Comparison of ENCODE assay signal across 8 cellular contexts in genomic region chr11:3057069-3057963, GRCh38. TPM values are rescaled to one million over a fixed set of nuclear protein-coding genes. Genes with fewer than 3 reads are reported as not detected.
DNase-seq lines count a peak whose midpoint lies in the region; ATAC-seq and TF ChIP-seq lines count a peak whose summit lies in the region.

CARS1 (minus strand) TSS chr11:3057423; CDS start chr11:3057367, 56 bp downstream.

- H3K4me1 Mint-ChIP-seq in activated CD4-positive, alpha-beta T cell treated with anti-CD3 and anti-CD28 coated beads for 36 hours = peaks cover 29% of the 10 kb centered on the region

- no peaks in the 10 kb centered on the region for H3K27me3 ChIP-seq in layer of hippocampus (ENCODE audit: control insufficient read depth, insufficient read depth, low read length)

- H3K36me3 Mint-ChIP-seq in activated CD4-positive, alpha-beta T cell treated with anti-CD3 and anti-CD28 coated beads for 36 hours (ENCODE audit: low read depth) = peaks cover 17% of the 10 kb centered on the region

- CTCF ChIA-PET in activated CD4-positive, alpha-beta T cell treated with anti-CD3 and anti-CD28 coated beads for 36 hours (lab: Charles Lee) = interaction anchor here (0.8 to 1.1 kb wide), 3 partner anchors 33 to 43 kb away, joined by 4 to 5 read pairs (median 4); no protein-coding TSS in a partner anchor

- H3K27ac ChIP-seq in cingulate gyrus (ENCODE audit: low read depth, low read length) (peak within 1 kb of the TSS; percentile 70), layer of hippocampus (ENCODE audit: low read depth, low read length) (peak within 1 kb of the TSS; percentile 73)

- peak within 1 kb of the TSS; percentile 87 for H3K27ac Mint-ChIP-seq in activated CD4-positive, alpha-beta T cell treated with anti-CD3 and anti-CD28 coated beads for 36 hours

- ATAC-seq in HG03432 (IDR thresholded peaks at IDR 0.05; ENCODE audit: unreplicated experiment) = peak; percentile 99
- ATAC-seq in activated CD4-positive, alpha-beta T cell treated with anti-CD3 and anti-CD28 coated beads for 36 hours = peak; percentile 99

- POLR2A ChIA-PET in activated CD4-positive, alpha-beta T cell treated with anti-CD3 and anti-CD28 coated beads for 36 hours (lab: Charles Lee) = no interaction called here

- no peaks in the 10 kb centered on the region for H3K27me3 Mint-ChIP-seq in activated CD4-positive, alpha-beta T cell treated with anti-CD3 and anti-CD28 coated beads for 36 hours

- peak within 1 kb of the TSS; percentile 89 for H3K4me3 Mint-ChIP-seq in activated CD4-positive, alpha-beta T cell treated with anti-CD3 and anti-CD28 coated beads for 36 hours

- TF ChIP-seq POLR2A in GM19099 (IDR thresholded peaks at IDR 0.05; ENCODE audit: extremely low read depth, insufficient read length, low read depth) = peak; percentile 76

- DNase-seq in AG20443 (ENCODE audit: low spot score) = peak; percentile 97
- DNase-seq in NCI-H510A (lab: John Stamatoyannopoulos, UW) = peak; percentile 66
- DNase-seq in activated CD4-positive, alpha-beta T cell treated with anti-CD3 and anti-CD28 coated beads for 36 hours = peak; percentile 98
- DNase-seq in stimulated activated CD4-positive, alpha-beta T cell treated with anti-CD3 and anti-CD28 coated beads, Interleukin-1b, Interleukin-23, amount 100 ng/mL, for 4 hours (ENCODE audit: low read depth in 2 of 2) = peak; percentile 87 to 91

- no peaks in the 10 kb centered on the region for H3K9me3 Mint-ChIP-seq in activated CD4-positive, alpha-beta T cell treated with anti-CD3 and anti-CD28 coated beads for 36 hours (ENCODE audit: low read depth)

- intact Hi-C loops in activated CD4-positive, alpha-beta T cell treated with anti-CD3 and anti-CD28 coated beads for 36 hours (cut with DNase I, micrococcal nuclease) = loop anchor here (1.0 to 5.0 kb wide), 9 partner anchors 65 to 740 kb away; partner anchors contain the start of genes NAP1L4 (in 2 of the 2), NUP98 (in 1 of the 2), TSSC4 (in 1 of the 2) and ZNF195 (in 1 of the 2)

RNA-seq across cellular contexts. Expression of gene CARS1, which starts in this region (rescaled TPM):
- total RNA-seq in activated CD4-positive, alpha-beta T cell treated with anti-CD3 and anti-CD28 coated beads for 36 hours = 100 to 1,000 TPM in 1 of 2 experiments, 10 to 100 TPM in 1; 94.1 to 126 TPM

Comparison
In these comparisons a context has a peak if more than half of its experiments do, and no peak if none do; other contexts are left out.
1. Peak in every context shown above with its lines: DNase-seq, ATAC-seq and H3K27ac ChIP-seq.